ENCODE assay signal across 30 cellular contexts in the genomic region with DNA sequence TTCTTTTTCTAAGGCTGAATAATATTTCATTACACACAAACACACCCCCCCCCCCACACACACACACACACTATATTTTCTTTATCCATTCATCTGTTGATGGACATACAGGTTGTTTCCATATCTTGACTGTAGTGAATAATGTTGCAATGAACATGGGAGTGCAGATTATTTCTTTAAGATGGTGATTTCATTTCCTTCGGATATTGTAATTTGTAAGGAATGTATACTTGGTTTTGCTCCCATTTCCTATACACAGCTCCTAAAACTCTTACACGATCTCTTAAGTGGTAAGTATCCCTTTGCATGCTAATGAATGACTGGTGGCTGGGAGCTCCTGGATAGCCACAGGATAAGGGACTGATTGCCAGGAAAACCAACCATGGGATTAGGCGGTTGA. TPM values are rescaled to one million over a fixed set of nuclear protein-coding genes. Genes with fewer than 3 reads are reported as not detected.
A peak's percentile ranks its signal among the peaks of the same experiment; 100 is the strongest.
DNase-seq lines count a peak whose midpoint lies in the region; ATAC-seq and TF ChIP-seq lines count a peak whose summit lies in the region.
"Had no signal": no experiment of that assay in that cellular context is flagged by ENCODE, and none has a peak within 500 bp of the region (broad histone marks: within the 10 kb centered on the region; RNA-seq: fewer than 3 reads in every experiment).

No MANE protein-coding gene starts in this region.

- no peak overlapping the region for H3K23ac ChIP-seq in mesenchymal stem cell (ENCODE audit: low read length in 2 of 2)

- no peak overlapping the region for H2AFZ ChIP-seq in fibroblast of lung (ENCODE audit: low read length)
- no peak overlapping the region for H2AFZ ChIP-seq in mesenchymal stem cell (ENCODE audit: low read depth, low read length)

- H3K4me1 ChIP-seq in fibroblast of lung (ENCODE audit: control insufficient read depth, extremely low read depth, insufficient read depth, low read length) (no peaks in the 10 kb centered on the region), mesenchymal stem cell (ENCODE audit: control insufficient read depth, insufficient read depth, low read depth, low read length) (no peaks in the 10 kb centered on the region)
- H3K4me1 ChIP-seq: BLaER1 had no signal

- H2BK120ac ChIP-seq in mesenchymal stem cell (ENCODE audit: low read depth, low read length) = no peak overlapping the region

- H3K4me3 ChIP-seq in MG63 (no peak overlapping the region), fibroblast of lung (replicated peaks in 1 of 4; ENCODE audit: control extremely low read depth in 1 of 4, insufficient read depth in 1 of 4, low read depth in 3 of 4, low read length in 4 of 4) (no peak overlapping the region), mesenchymal stem cell (ENCODE audit: insufficient read depth in 1 of 2, low read depth in 1 of 2, low read length in 2 of 2) (no peak overlapping the region)
- H3K4me3 ChIP-seq: BLaER1, K562 had no signal

- no peak overlapping the region for H4K91ac ChIP-seq in mesenchymal stem cell (ENCODE audit: low read length)

- H3K79me1 ChIP-seq in mesenchymal stem cell (replicated peaks; ENCODE audit: low read length, poor library complexity, severe bottlenecking) = no peaks in the 10 kb centered on the region

- H2BK15ac ChIP-seq in mesenchymal stem cell (ENCODE audit: low read depth, poor library complexity, severe bottlenecking) = no peak overlapping the region

- H4K20me1 ChIP-seq in fibroblast of lung (ENCODE audit: control insufficient read depth, extremely low read depth, insufficient read depth, low read length) = no peaks in the 10 kb centered on the region
- H4K20me1 ChIP-seq: BLaER1 had no signal

- DNase-seq in ELR (ENCODE audit: low read depth) = peak; percentile 44
- peak; percentile 7 for DNase-seq in MG63
- peak; percentile 1 to 10 for DNase-seq in fibroblast of lung (ENCODE audit: low read depth in 2 of 2)
- DNase-seq in mesenchymal stem cell = peak; percentile 28
- DNase-seq in NCI-H2029 (lab: John Stamatoyannopoulos, UW) = no peak
- DNase-seq in DMS114 treated with DMSO at 0.1 percent for 48 hours (lab: John Stamatoyannopoulos, UW; ENCODE audit: unreplicated experiment) = no peak
- DNase-seq: CD4-positive, CD25-positive, alpha-beta regulatory T cell; DMS53; H7; Kasumi-1; MV-4-11; NCI-H1105 treated with DMSO at 0.1 percent for 48 hours; NCI-H146; NCI-H1930; NCI-H526 treated with DMSO at 0.1 percent for 48 hours; RPMI8226; SHP77; T-cell had no signal

- no peak overlapping the region for H3K14ac ChIP-seq in mesenchymal stem cell (ENCODE audit: low read length in 2 of 2)

- H3K18ac ChIP-seq in mesenchymal stem cell (ENCODE audit: low read depth in 1 of 2, low read length in 2 of 2) = no peak overlapping the region

- no peak overlapping the region for H3K4ac ChIP-seq in mesenchymal stem cell (ENCODE audit: low read depth in 1 of 2, low read length in 2 of 2)

- H4K8ac ChIP-seq in mesenchymal stem cell (ENCODE audit: low read length) = no peak overlapping the region

- H3K9ac ChIP-seq in fibroblast of lung (ENCODE audit: insufficient read depth, low read length) (no peak overlapping the region), mesenchymal stem cell (ENCODE audit: low read length) (no peak overlapping the region)
- H3K9ac ChIP-seq: BLaER1 had no signal

- no peak overlapping the region for H3K27ac ChIP-seq in fibroblast of lung (ENCODE audit: insufficient read depth, low read length)
- H3K27ac ChIP-seq in mesenchymal stem cell (ENCODE audit: low read length, poor library complexity, severe bottlenecking) = no peak overlapping the region
- H3K27ac ChIP-seq: BLaER1, HL-60 had no signal

- H3K4me2 ChIP-seq in fibroblast of lung (ENCODE audit: extremely low read depth, insufficient read depth, low read length) (no peak overlapping the region), mesenchymal stem cell (ENCODE audit: low read length, poor library complexity, severe bottlenecking) (no peak overlapping the region)
- H3K4me2 ChIP-seq: BLaER1 had no signal

- WGBS in mesenchymal stem cell = 40% methylated on average over 2 of the region's 3 CpGs

- H2AK5ac ChIP-seq in mesenchymal stem cell (ENCODE audit: low read length, severe bottlenecking) = no peak overlapping the region

- ATAC-seq in HG02970 (IDR thresholded peaks at IDR 0.05; ENCODE audit: low FRiP score, unreplicated experiment) = no peak
- no peak for ATAC-seq in HG02678 (IDR thresholded peaks at IDR 0.05; ENCODE audit: unreplicated experiment)
- ATAC-seq: HepG2, K562, T-cell had no signal

- no peak overlapping the region for H2BK12ac ChIP-seq in mesenchymal stem cell (ENCODE audit: low read length in 2 of 2)

- TF ChIP-seq CTCF in fibroblast of lung (conservative IDR thresholded peaks at IDR 0.05 in 1 of 2, IDR thresholded peaks at IDR 0.05 in 1 of 2; ENCODE audit: low read depth in 1 of 2, low read length in 2 of 2) = no peak

- no peaks in the 10 kb centered on the region for H3K36me3 ChIP-seq in MG63
- no peaks in the 10 kb centered on the region for H3K36me3 ChIP-seq in fibroblast of lung (ENCODE audit: control insufficient read depth, insufficient read depth, low read length)
- H3K36me3 ChIP-seq in mesenchymal stem cell (ENCODE audit: control insufficient read depth in 1 of 2, insufficient read depth in 2 of 2, low read depth in 1 of 2, low read length in 2 of 2) = peaks cover 0 to 4% of the 10 kb centered on the region in 2 experiments
- H3K36me3 ChIP-seq: BLaER1 had no signal

- no peaks in the 10 kb centered on the region for H3K79me2 ChIP-seq in fibroblast of lung (ENCODE audit: control insufficient read depth, insufficient read depth, low read length)

- no peak overlapping the region for H2BK5ac ChIP-seq in mesenchymal stem cell (ENCODE audit: low read depth, low read length, poor library complexity, severe bottlenecking)

- H3K9me3 ChIP-seq in MG63 (no peaks in the 10 kb centered on the region), fibroblast of lung (ENCODE audit: control insufficient read depth, insufficient read depth, low read depth, low read length) (no peaks in the 10 kb centered on the region), mesenchymal stem cell (ENCODE audit: control insufficient read depth, low read length) (no peaks in the 10 kb centered on the region)
- H3K9me3 ChIP-seq: BLaER1 had no signal

- H3K27me3 ChIP-seq in MG63 (no peaks in the 10 kb centered on the region), fibroblast of lung (ENCODE audit: control insufficient read depth, insufficient read depth, low read length) (no peaks in the 10 kb centered on the region), mesenchymal stem cell (ENCODE audit: control insufficient read depth in 1 of 2, insufficient read depth in 1 of 2, low read length in 2 of 2) (no peaks in the 10 kb centered on the region)

RNA-seq across cellular contexts. Expression of gene RBMXL3, which starts 14.7 kb away (rescaled TPM):
- total RNA-seq in MG63 (2014; rRNA removed; shearing (Covaris generic); ENCODE audit: low replicate concordance) = not detected in 2 replicates
- not detected in 2 replicates for total RNA-seq in fibroblast of lung
- not detected in 2 replicates for polyA plus RNA-seq in fibroblast of lung
- polyA plus RNA-seq in fibroblast of lung (2012) = not detected in 2 replicates
- not detected in 2 replicates for polyA minus RNA-seq in fibroblast of lung (ENCODE audit: low replicate concordance)
- not detected for polyA plus RNA-seq in mesenchymal stem cell (2013, experiment 1 of 2)
- not detected for polyA plus RNA-seq in mesenchymal stem cell (2013, experiment 2 of 2)
- total RNA-seq: CD4-positive, CD25-positive, alpha-beta regulatory T cell; Daoy; H7; HepG2; HT-29; M059J; NCI-H460; SK-MEL-5; T-cell had no signal
- polyA plus RNA-seq: AG04450; CD4-positive, CD25-positive, alpha-beta regulatory T cell; HepG2 had no signal

RNA-seq across cellular contexts. Expression of gene LRCH2, which starts 59.3 kb away (rescaled TPM):
- total RNA-seq in MG63 (2014; rRNA removed; shearing (Covaris generic); ENCODE audit: low replicate concordance) = 0.46 and 1.1 TPM in 2 replicates
- 12.8 and 19.5 TPM in 2 replicates for total RNA-seq in fibroblast of lung
- polyA plus RNA-seq in fibroblast of lung = 7.0 and 7.9 TPM in 2 replicates
- polyA plus RNA-seq in fibroblast of lung (2012) = 5.4 and 5.9 TPM in 2 replicates
- polyA minus RNA-seq in fibroblast of lung (ENCODE audit: low replicate concordance) = 0.24 and 0.26 TPM in 2 replicates
- 7.1 TPM for polyA plus RNA-seq in mesenchymal stem cell (2013, experiment 1 of 2)
- 7.3 TPM for polyA plus RNA-seq in mesenchymal stem cell (2013, experiment 2 of 2)
- total RNA-seq: CD4-positive, CD25-positive, alpha-beta regulatory T cell; HepG2; HT-29; T-cell had no signal
- polyA plus RNA-seq: CD4-positive, CD25-positive, alpha-beta regulatory T cell; HepG2 had no signal

Comparison
In these comparisons a context has a peak if more than half of its experiments do, and no peak if none do; other contexts are left out.
1. DNase-seq: peak in ELR (single experiment), MG63 (single experiment), fibroblast of lung (2 of 2) and mesenchymal stem cell (single experiment); none in NCI-H2029 (single experiment) and DMS114 treated with DMSO at 0.1 percent for 48 hours (single experiment).